8 cellular contexts compared by ENCODE assay signal in the genomic region with DNA sequence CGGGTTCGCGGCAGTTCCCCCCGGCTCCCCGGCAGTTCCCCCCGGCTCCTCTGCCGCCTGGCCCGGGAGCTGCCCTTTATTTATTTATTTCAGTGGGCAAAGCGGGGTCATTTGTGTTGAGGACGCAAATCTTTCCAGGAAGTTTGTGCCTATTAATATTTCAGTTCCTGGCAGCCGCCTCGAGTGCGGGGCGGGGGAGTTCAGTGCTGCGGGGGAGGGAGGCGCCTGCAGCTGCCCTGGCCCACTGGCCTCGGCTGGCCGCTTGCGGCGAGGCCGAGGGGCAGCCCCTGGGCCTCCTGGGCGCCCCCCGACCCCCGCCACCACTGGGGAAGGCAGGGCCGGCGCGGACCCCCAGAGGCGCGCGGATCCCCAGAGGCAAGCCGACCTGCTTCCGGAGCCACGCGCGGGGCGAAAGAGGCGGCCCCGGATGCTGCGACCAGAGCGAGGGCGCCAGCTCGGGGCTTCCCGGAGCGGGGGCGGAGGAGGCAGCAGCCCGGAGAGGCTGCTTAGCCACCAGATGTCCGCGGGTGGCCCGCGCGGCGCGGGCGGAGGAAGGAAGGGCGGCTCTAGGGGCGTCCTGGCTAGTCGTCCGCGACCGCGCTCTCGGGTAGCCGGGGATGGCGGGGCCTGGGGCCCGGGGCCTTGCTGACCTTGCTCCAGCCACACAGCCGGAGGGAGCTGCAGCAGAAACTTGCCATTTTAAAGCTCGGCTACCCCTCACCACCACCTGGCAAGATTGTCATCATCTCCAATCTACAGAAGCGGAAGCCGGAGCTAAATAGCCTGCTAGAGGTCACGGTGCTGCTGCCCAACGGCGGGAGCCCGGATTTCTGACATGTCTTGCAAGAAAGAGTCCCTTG. TPM values are rescaled to one million over a fixed set of nuclear protein-coding genes. Genes with fewer than 3 reads are reported as not detected.
A peak's percentile ranks its signal among the peaks of the same experiment; 100 is the strongest.
DNase-seq lines count a peak whose midpoint lies in the region; ATAC-seq, FAIRE-seq and TF ChIP-seq lines count a peak whose summit lies in the region.

No MANE protein-coding gene starts in this region.

- H3K27ac ChIP-seq in GM12878 (ENCODE audit: control insufficient read depth, insufficient read depth) = peak overlapping the region; percentile 92
- no peak overlapping the region for H3K27ac ChIP-seq in iPS DF 6.9 (ENCODE audit: low read length)
- H3K27ac ChIP-seq in gastrocnemius medialis = peak overlapping the region; percentile 93 to 98 (median 96)

- POLR2A ChIA-PET in GM12878 (lab: Charles Lee) = interaction anchor here (0.6 to 6.0 kb wide), 13 partner anchors 9 to 621 kb away, joined by 3 to 37 read pairs (median 6); a partner anchor contains a TSS

- RAD21 ChIA-PET in GM12878 (lab: Charles Lee; ENCODE audit: unreplicated experiment) = interaction anchor here (0.8 to 6.3 kb wide), 15 partner anchors 9 to 132 kb away, joined by 3 to 56 read pairs (median 6); a partner anchor contains a TSS

- H3K9me3 ChIP-seq in ES-I3 (ENCODE audit: control insufficient read depth, insufficient read depth, low read length) = no peaks in the 10 kb centered on the region
- no peaks in the 10 kb centered on the region for H3K9me3 ChIP-seq in T-helper 17 cell (ENCODE audit: control insufficient read depth, low read length, poor library complexity, severe bottlenecking)
- no peaks in the 10 kb centered on the region for H3K9me3 ChIP-seq in GM12878 (replicated peaks; ENCODE audit: control insufficient read depth, insufficient read depth, low read length)
- H3K9me3 ChIP-seq in iPS DF 6.9 (ENCODE audit: control insufficient read depth, insufficient read depth, low read length) = no peaks in the 10 kb centered on the region
- no peaks in the 10 kb centered on the region for H3K9me3 ChIP-seq in gastrocnemius medialis

- peak; percentile 72 for ATAC-seq in GM21529 (IDR thresholded peaks at IDR 0.05; ENCODE audit: unreplicated experiment)
- peak; percentile 69 for ATAC-seq in T-helper 17 cell
- peak; percentile 93 for ATAC-seq in GM12878
- ATAC-seq in gastrocnemius medialis = peak; percentile 75 to 78

- no peaks in the 10 kb centered on the region for H4K20me1 ChIP-seq in GM12878 (ENCODE audit: control insufficient read depth, insufficient read depth)

- peak overlapping the region; percentile 59 for H3K4me3 ChIP-seq in Jurkat, Clone E6-1 (ENCODE audit: low read length)
- peak overlapping the region; percentile 77 for H3K4me3 ChIP-seq in GM12878
- H3K4me3 ChIP-seq in iPS DF 6.9 (ENCODE audit: low read length) = peak overlapping the region; percentile 40; the same call in 1 of the 2 replicates
- H3K4me3 ChIP-seq in gastrocnemius medialis = peak overlapping the region; percentile 66 to 92 (median 80)

- H3K36me3 Mint-ChIP-seq in T-helper 17 cell (ENCODE audit: low read depth) = no peaks in the 10 kb centered on the region

- H3K36me3 ChIP-seq in ES-I3 (ENCODE audit: insufficient read depth, low read length) (no peaks in the 10 kb centered on the region), GM12878 (ENCODE audit: control insufficient read depth in 2 of 2, insufficient read depth in 2 of 2, low read length in 1 of 2) (no peaks in the 10 kb centered on the region), iPS DF 6.9 (ENCODE audit: control insufficient read depth, insufficient read depth, low read length) (no peaks in the 10 kb centered on the region), gastrocnemius medialis (no peaks in the 10 kb centered on the region)

- SMC1A ChIA-PET in GM12878 (lab: Charles Lee; ENCODE audit: uncharacterized antibody, unreplicated experiment) = interaction anchor here (0.6 to 4.6 kb wide), 13 partner anchors 9 to 120 kb away, joined by 3 to 39 read pairs (median 5); a partner anchor contains a TSS

- peak overlapping the region; percentile 71 for H2AFZ ChIP-seq in GM12878 (ENCODE audit: control insufficient read depth, low read depth, low read length)

- H3K79me2 ChIP-seq in GM12878 (ENCODE audit: control insufficient read depth, insufficient read depth, low read length) = no peaks in the 10 kb centered on the region

- peak overlapping the region; percentile 51 for H3K27ac Mint-ChIP-seq in T-helper 17 cell

- CTCF ChIA-PET in GM12878 (lab: Yijun Ruan, JAX) = interaction anchor here (0.5 to 6.5 kb wide), 13 partner anchors 9 to 223 kb away, joined by 3 to 96 read pairs (median 7); a partner anchor contains a TSS

- no peak for DNase-seq in Jurkat, Clone E6-1 (ENCODE audit: low read depth, low spot score)
- DNase-seq in T-helper 17 cell = peak; percentile 26 to 41 (median 26)
- DNase-seq in GM12878 (ENCODE audit: low read depth, low spot score) = peak; percentile 41
- no peak for DNase-seq in iPS DF 6.9 (ENCODE audit: low read depth, low spot score)
- DNase-seq in gastrocnemius medialis = peak in 1 of 2 donors; percentile 38
- DNase-seq in COLO829 (ENCODE audit: low spot score) = no peak

- H3K4me2 ChIP-seq in GM12878 (ENCODE audit: control insufficient read depth, insufficient read depth) = peak overlapping the region; percentile 89

- TF ChIP-seq RAD21 in GM12878 (IDR thresholded peaks at IDR 0.05; ENCODE audit: insufficient read depth, low read depth, low read length) = no peak

- peaks cover 29% of the 10 kb centered on the region for H3K4me1 Mint-ChIP-seq in T-helper 17 cell

- H3K9ac ChIP-seq in ES-I3 (ENCODE audit: low read depth, low read length) (peak overlapping the region; percentile 80), GM12878 (ENCODE audit: control insufficient read depth, insufficient read depth, low read length) (peak overlapping the region; percentile 91)

- intact Hi-C loops in GM12878 (cut with micrococcal nuclease; ENCODE audit: unreplicated experiment) = loop anchor here (2.0 to 10.0 kb wide), 3 partner anchors 46 to 643 kb away; a partner anchor contains a TSS
- intact Hi-C loops in gastrocnemius medialis (cut with DNase I; ENCODE audit: low total_unique reads) = loop anchor here (1.0 kb wide), 2 partner anchors 11 to 48 kb away; a partner anchor contains a TSS

- TF ChIP-seq EP300 in GM12878 (IDR thresholded peaks at IDR 0.05; ENCODE audit: borderline replicate concordance in 1 of 2, control insufficient read depth in 1 of 2, low read depth in 2 of 2, low read length in 2 of 2) = no peak

- under 1% methylated on average over 69 of the region's 73 CpGs for WGBS in GM12878 (ENCODE audit: insufficient coverage, insufficient replicate concordance, low lambda C conversion rate, missing lambda C conversion rate)
- WGBS in iPS DF 6.9 (ENCODE audit: insufficient coverage, insufficient read length) = no CpG with 5 or more reads among the region's 73 CpGs

- TF ChIP-seq POLR2A in GM12878 (IDR thresholded peaks at IDR 0.05; ENCODE audit: low read depth, low read length) (peak; percentile 95), gastrocnemius medialis (IDR thresholded peaks at IDR 0.05) (no peak)

- H3K27me3 ChIP-seq in GM12878 (replicated peaks in 1 of 2; ENCODE audit: control insufficient read depth in 2 of 2, insufficient read depth in 2 of 2, low read length in 1 of 2) (no peaks in the 10 kb centered on the region), iPS DF 6.9 (ENCODE audit: control insufficient read depth, insufficient read depth, low read length) (no peaks in the 10 kb centered on the region), gastrocnemius medialis (no peaks in the 10 kb centered on the region)

- FAIRE-seq in GM12878 (lab: Jason Lieb, UNC) = peak; percentile 52

- H3K4me3 Mint-ChIP-seq in T-helper 17 cell = peak overlapping the region; percentile 98

- in situ Hi-C loops in GM12878 (cut with MboI) (no loop called here), gastrocnemius medialis (cut with MboI; ENCODE audit: low sequenced_read_pairs in 4 of 4) (no loop called here)

- H3K4me1 ChIP-seq in ES-I3 (ENCODE audit: insufficient read depth, low read length) (peaks cover 22% of the 10 kb centered on the region), GM12878 (ENCODE audit: control insufficient read depth, insufficient read depth, low read length) (peaks cover 23% of the 10 kb centered on the region), iPS DF 6.9 (ENCODE audit: control insufficient read depth, insufficient read depth, low read length) (peaks cover 8% of the 10 kb centered on the region), gastrocnemius medialis (peaks cover 23 to 24% of the 10 kb centered on the region in 2 donors)

- TF ChIP-seq CTCF in GM12878 (IDR thresholded peaks at IDR 0.05 in 2 of 3, conservative IDR thresholded peaks at IDR 0.05 in 1 of 3; ENCODE audit: control insufficient read depth in 2 of 3, extremely low read depth in 1 of 3, insufficient read depth in 1 of 3, low read depth in 3 of 3, low read length in 3 of 3) (no peak), gastrocnemius medialis (IDR thresholded peaks at IDR 0.05 in 4 of 5, conservative IDR thresholded peaks at IDR 0.05 in 1 of 5) (peak in 1 of 5 experiments; percentile 4)

- no TSS peak for BruUV-seq in GM12878 (replicated peaks; lab: Mats Ljungman, UMichigan)

- H3K27me3 Mint-ChIP-seq in T-helper 17 cell = no peaks in the 10 kb centered on the region

TF ChIP-seq in GM12878, 131 proteins besides CTCF, POLR2A, EP300 and RAD21 (continues in another document):
- TF ChIP-seq RELA (IDR thresholded peaks at IDR 0.05; ENCODE audit: borderline replicate concordance, partially characterized antibody) = peak; percentile 66
- no peak for TF ChIP-seq HDAC2 (IDR thresholded peaks at IDR 0.05)
- TF ChIP-seq BACH1 (IDR thresholded peaks at IDR 0.05; ENCODE audit: borderline replicate concordance) = peak; percentile 92
- no peak for TF ChIP-seq BRCA1 (IDR thresholded peaks at IDR 0.05; ENCODE audit: low read depth, low read length)

RNA-seq across cellular contexts. Expression of a gene that starts 48.0 kb away (rescaled TPM):
- 949 TPM for polyA plus RNA-seq in Jurkat, Clone E6-1 (2012; ENCODE audit: insufficient read depth, insufficient read length)
- 100 to 1,000 TPM; 318 to 496 TPM for total RNA-seq in T-helper 17 cell
- 42.3 and 42.8 TPM in 2 replicates for total RNA-seq in GM12878 (2013; cell fraction: nucleolus; rRNA removed)
- 215 and 235 TPM in 2 replicates for total RNA-seq in GM12878 (2014; rRNA removed)
- total RNA-seq in GM12878 (2014; rRNA removed; fragmentation: Illumina TruSeq; extraction: Trizol) = 204 and 215 TPM in 2 replicates
- 335 and 346 TPM in 2 replicates for total RNA-seq in GM12878 (2021)
- polyA plus RNA-seq in GM12878 (2011; ENCODE audit: low read depth) = 230 TPM
- polyA plus RNA-seq in GM12878 (2011; rRNA removed) = 441 and 486 TPM in 2 replicates
- 386 and 490 TPM in 2 replicates for polyA plus RNA-seq in GM12878 (2011; cell fraction: cytosol; rRNA removed)
- polyA plus RNA-seq in GM12878 (2011; cell fraction: nucleus; rRNA removed) = 137 and 158 TPM in 2 replicates
- polyA plus RNA-seq in GM12878 (2012) = 266 TPM in 2 replicates
- polyA plus RNA-seq in GM12878 (2014; fragmentation: Illumina TruSeq; extraction: Trizol) = 379 and 386 TPM in 2 replicates
- 100 to 1,000 TPM; 254 to 435 TPM for polyA plus RNA-seq in GM12878 (2014; fragmentation: Nextera tagmentation; extraction: Ambion mirVana)
- polyA plus RNA-seq in GM12878 (2014; rRNA removed) = 366 and 425 TPM in 2 replicates
- 100 to 1,000 TPM; 401 to 421 TPM for polyA plus RNA-seq in GM12878 (2016; fragmentation: Nextera tagmentation; extraction: Ambion mirVana)
- 64.2 and 65.1 TPM in 2 replicates for polyA minus RNA-seq in GM12878 (2011; rRNA and poly(A)+ RNA removed)
- polyA minus RNA-seq in GM12878 (2011; cell fraction: cytosol; rRNA and poly(A)+ RNA removed) = 60.9 and 73.5 TPM in 2 replicates
- polyA minus RNA-seq in GM12878 (2011; cell fraction: nucleus; rRNA and poly(A)+ RNA removed) = 20.1 and 34.5 TPM in 2 replicates
- total RNA-seq in gastrocnemius medialis = 100 to 1,000 TPM; 163 to 289 (median 191) TPM

Comparison
In these comparisons a context has a peak if more than half of its experiments do, and no peak if none do; other contexts are left out.
1. DNase-seq: peak in T-helper 17 cell (3 of 3) and GM12878 (single experiment); none in Jurkat, Clone E6-1 (single experiment), iPS DF 6.9 (single experiment) and COLO829 (single experiment).
2. Peak in every context shown above with its lines, with median percentiles within 50 percentile points of each other: ATAC-seq and H3K4me3 ChIP-seq.